ENCODE assay signal across 25 cellular contexts in the genomic region with DNA sequence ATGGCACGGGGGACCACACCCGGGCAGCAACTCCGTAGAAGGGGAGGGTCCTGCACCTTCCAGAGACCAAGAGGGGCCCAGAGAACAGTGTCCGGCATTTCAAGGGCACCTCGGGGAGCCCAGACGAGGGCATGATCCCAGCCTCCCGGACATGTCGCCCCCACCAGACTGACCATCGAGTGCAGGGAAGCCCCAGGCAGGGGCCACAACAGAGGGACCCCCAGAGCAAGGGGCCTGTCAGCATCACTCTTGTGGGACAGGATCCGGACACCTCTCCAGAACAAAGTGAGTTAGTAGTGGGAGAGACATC.
"Had no signal": no experiment of that assay in that cellular context is flagged by ENCODE, and none has a peak within 500 bp of the region (broad histone marks: within the 10 kb centered on the region; RNA-seq: fewer than 3 reads in every experiment).

No MANE protein-coding gene starts in this region.

- H3K4me1 ChIP-seq: body of pancreas, left ventricle myocardium inferior, prostate gland had no signal

- H3K36me3 ChIP-seq: esophagus squamous epithelium, left ventricle myocardium inferior, ovary, prostate gland, upper lobe of left lung had no signal

- H3K27ac ChIP-seq: body of pancreas, epithelial cell of prostate, esophagus squamous epithelium, left ventricle myocardium inferior, ovary, upper lobe of left lung had no signal

- H3K4me3 Mint-ChIP-seq: activated B cell treated with CpG ODN at 0.5 μM for 24 hours; activated CD8-positive, alpha-beta T cell treated with anti-CD3 and anti-CD28 coated beads for 36 hours; activated naive CD8-positive, alpha-beta T cell; activated T-helper 17 cell treated with anti-CD3 and anti-CD28 coated beads, Interleukin-2, amount 50 U/mL, for 72 hours; nephron; stimulated activated naive CD8-positive, alpha-beta T cell treated with anti-CD3 and anti-CD28 coated beads, Interleukin-15, Interleukin-2, amounts not matched to agents 100 ng/mL and 50 ng/mL, for 24 hours; T-helper 17 cell had no signal

- H3K27me3 ChIP-seq: body of pancreas, ovary, upper lobe of left lung had no signal

- H3K36me3 Mint-ChIP-seq: activated naive CD8-positive, alpha-beta T cell had no signal

- H3K4me3 ChIP-seq: body of pancreas, esophagus squamous epithelium, left ventricle myocardium inferior, mucosa of descending colon, ovary, prostate gland, upper lobe of left lung had no signal

- H3K27me3 Mint-ChIP-seq: activated B cell treated with CpG ODN at 0.5 μM for 24 hours had no signal

- H3K9me3 ChIP-seq: body of pancreas, esophagus squamous epithelium, left ventricle myocardium inferior, mucosa of descending colon, ovary, prostate gland, SK-N-SH, upper lobe of left lung had no signal

- H3K9me3 Mint-ChIP-seq: activated T-helper 17 cell treated with anti-CD3 and anti-CD28 coated beads, Interleukin-2, amount 50 U/mL, for 72 hours had no signal

- H3K27ac Mint-ChIP-seq: activated CD8-positive, alpha-beta T cell treated with anti-CD3 and anti-CD28 coated beads for 36 hours; activated naive CD8-positive, alpha-beta T cell; activated T-helper 17 cell treated with anti-CD3 and anti-CD28 coated beads, Interleukin-2, amount 50 U/mL, for 72 hours; stimulated activated naive CD8-positive, alpha-beta T cell treated with anti-CD3 and anti-CD28 coated beads, Interleukin-15, Interleukin-2, amounts not matched to agents 100 ng/mL and 50 ng/mL, for 24 hours; T-helper 17 cell had no signal

- DNase-seq: activated B cell treated with CpG ODN at 0.5 μM for 24 hours; activated CD4-positive, alpha-beta T cell treated with anti-CD3 and anti-CD28 coated beads, Interleukin-2, amount 50 U/mL, for 1 hour; activated CD8-positive, alpha-beta T cell treated with anti-CD3 and anti-CD28 coated beads for 36 hours; activated naive CD4-positive, alpha-beta T cell; activated T-cell treated with anti-CD3 and anti-CD28 coated beads for 4 hours; aorta; body of pancreas; effector CD4-positive, alpha-beta T cell; esophagus squamous epithelium; foreskin melanocyte; left ventricle myocardium inferior; SK-N-SH; stimulated activated CD4-positive, alpha-beta T cell treated with anti-CD3 and anti-CD28 coated beads, Interleukin-2, amount 100 ng/mL, for 48 hours; substantia nigra; SW 1271; T-helper 17 cell; upper lobe of left lung had no signal

- H3K4me1 Mint-ChIP-seq: activated T-helper 17 cell treated with anti-CD3 and anti-CD28 coated beads, Interleukin-2, amount 50 U/mL, for 72 hours had no signal

- ATAC-seq: activated CD8-positive, alpha-beta T cell treated with anti-CD3 and anti-CD28 coated beads for 36 hours; activated T-helper 17 cell treated with anti-CD3 and anti-CD28 coated beads, Interleukin-2, amount 50 U/mL, for 72 hours; body of pancreas; mucosa of descending colon; T-helper 17 cell had no signal
